In genomic region chr3:141402476-141403171, GRCh38 we compare ENCODE assay signal across 8 cellular contexts. TPM values are rescaled to one million over a fixed set of nuclear protein-coding genes. Genes with fewer than 3 reads are reported as not detected.
A peak's percentile ranks its signal among the peaks of the same experiment; 100 is the strongest.
DNase-seq lines count a peak whose midpoint lies in the region; ATAC-seq and TF ChIP-seq lines count a peak whose summit lies in the region.

No MANE protein-coding gene starts in this region.

- TF ChIP-seq CTCF in GM12865 (IDR thresholded peaks at IDR 0.05; ENCODE audit: insufficient read depth, low read depth, low read length, missing control alignments) (no peak), Loucy (conservative IDR thresholded peaks at IDR 0.05; ENCODE audit: low read length) (no peak)

- H3K79me1 ChIP-seq in mesenchymal stem cell (replicated peaks; ENCODE audit: low read length, poor library complexity, severe bottlenecking) = peaks cover 13% of the 10 kb centered on the region

- H3K14ac ChIP-seq in mesenchymal stem cell (ENCODE audit: low read length in 2 of 2) = peak overlapping the region in 1 of 2 experiments; percentile 93

- peak overlapping the region; percentile 88 to 93 for H3K18ac ChIP-seq in mesenchymal stem cell (ENCODE audit: low read depth in 1 of 2, low read length in 2 of 2)

- H3K9ac ChIP-seq in GM23248 = peak overlapping the region; percentile 93
- H3K9ac ChIP-seq in Loucy (ENCODE audit: low read depth, low read length, poor library complexity, severe bottlenecking) = no peak overlapping the region
- H3K9ac ChIP-seq in endocrine pancreas (ENCODE audit: control insufficient read depth, insufficient read depth, low read length) = peak overlapping the region; percentile 87
- peak overlapping the region; percentile 96 for H3K9ac ChIP-seq in mesenchymal stem cell (ENCODE audit: low read length)

- CTCF ChIA-PET in activated CD4-positive, alpha-beta memory T cell treated with anti-CD3 and anti-CD28 coated beads, Interleukin-2, amount 10 ng/mL, durations not matched to agents 7 days and 5 days (lab: Charles Lee) = interaction anchor here (1.3 to 1.4 kb wide), 3 partner anchors 9 to 57 kb away, joined by 3 to 4 read pairs (median 3); no protein-coding TSS in a partner anchor

- H3K9me3 Mint-ChIP-seq in activated CD4-positive, alpha-beta memory T cell treated with anti-CD3 and anti-CD28 coated beads, Interleukin-2, amount 10 ng/mL, durations not matched to agents 7 days and 5 days = no peaks in the 10 kb centered on the region
- H3K9me3 Mint-ChIP-seq in stimulated activated memory B cell treated with anti-CD40 and anti-IgM and Interleukin-4, amounts not matched to agents 10 μg/mL and 1 μg/mL and 100 μg/mL, for 72 hours = no peaks in the 10 kb centered on the region

- DNase-seq in GM12865 (ENCODE audit: low read depth) = peak; percentile 65
- peak; percentile 81 for DNase-seq in GM23248
- peak; percentile 56 for DNase-seq in activated CD4-positive, alpha-beta memory T cell treated with anti-CD3 and anti-CD28 coated beads, Interleukin-2, amount 10 ng/mL, durations not matched to agents 7 days and 5 days
- DNase-seq in mesenchymal stem cell = peak; percentile 67
- no peak for DNase-seq in NCI-H524 treated with DMSO at 0.1 percent for 48 hours (lab: John Stamatoyannopoulos, UW)

- no peak overlapping the region for H2AK5ac ChIP-seq in mesenchymal stem cell (ENCODE audit: low read length, severe bottlenecking)

- H3K36me3 ChIP-seq in GM23248 (ENCODE audit: low read depth) (peaks cover 28% of the 10 kb centered on the region), Loucy (ENCODE audit: insufficient read depth, low read length) (no peaks in the 10 kb centered on the region), endocrine pancreas (ENCODE audit: control insufficient read depth, insufficient read depth, low read length) (no peaks in the 10 kb centered on the region), mesenchymal stem cell (ENCODE audit: control insufficient read depth in 1 of 2, insufficient read depth in 2 of 2, low read depth in 1 of 2, low read length in 2 of 2) (peaks cover 7 to 44% of the 10 kb centered on the region in 2 experiments)

- peak overlapping the region; percentile 93 for H2BK5ac ChIP-seq in mesenchymal stem cell (ENCODE audit: low read depth, low read length, poor library complexity, severe bottlenecking)

- H3K23ac ChIP-seq in mesenchymal stem cell (ENCODE audit: low read length in 2 of 2) = peak overlapping the region in 1 of 2 experiments; percentile 96

- H3F3A ChIP-seq in GM23248 (ENCODE audit: insufficient read depth) = peaks cover 77% of the 10 kb centered on the region
- H3F3A ChIP-seq in Loucy (ENCODE audit: low read depth) = no peaks in the 10 kb centered on the region

- in situ Hi-C loops in GM23248 (cut with MboI) = no loop called here

- H3K4me3 ChIP-seq in GM12865 (ENCODE audit: low read depth, low read length) (peak overlapping the region; percentile 97), GM23248 (peak overlapping the region; percentile 88), Loucy (ENCODE audit: low read length, poor library complexity, severe bottlenecking) (peak overlapping the region; percentile 69), endocrine pancreas (ENCODE audit: control insufficient read depth, insufficient read depth, low read length) (peak overlapping the region; percentile 84), mesenchymal stem cell (ENCODE audit: insufficient read depth in 1 of 2, low read depth in 1 of 2, low read length in 2 of 2) (peak overlapping the region; percentile 74 to 79)

- H2AFZ ChIP-seq in GM23248 (no peak overlapping the region), Loucy (ENCODE audit: low read length) (peak overlapping the region; percentile 87), mesenchymal stem cell (ENCODE audit: low read depth, low read length) (peak overlapping the region; percentile 65)

- 1 to 2% methylated on average over 17 to 49 of the region's 58 CpGs for WGBS in GM23248 (ENCODE audit: low coverage in 1 of 2, low lambda C conversion rate in 2 of 2, missing lambda C conversion rate in 2 of 2), 2 experiments
- WGBS in mesenchymal stem cell = 3% methylated on average over 50 of the region's 58 CpGs

- H3K36me3 Mint-ChIP-seq in activated CD4-positive, alpha-beta memory T cell treated with anti-CD3 and anti-CD28 coated beads, Interleukin-2, amount 10 ng/mL, durations not matched to agents 7 days and 5 days (ENCODE audit: low read depth) = peaks cover 38% of the 10 kb centered on the region
- H3K36me3 Mint-ChIP-seq in stimulated activated memory B cell treated with anti-CD40 and anti-IgM and Interleukin-4, amounts not matched to agents 10 μg/mL and 1 μg/mL and 100 μg/mL, for 72 hours = peaks cover 41% of the 10 kb centered on the region

- H2BK120ac ChIP-seq in mesenchymal stem cell (ENCODE audit: low read depth, low read length) = peak overlapping the region; percentile 99

- peak overlapping the region; percentile 95 for H4K91ac ChIP-seq in mesenchymal stem cell (ENCODE audit: low read length)

- H3K4me1 ChIP-seq in GM23248 (ENCODE audit: insufficient read depth) (peaks cover 71% of the 10 kb centered on the region), Loucy (ENCODE audit: insufficient read depth, low read length, poor library complexity, severe bottlenecking) (peaks cover 3% of the 10 kb centered on the region), endocrine pancreas (ENCODE audit: control insufficient read depth, insufficient read depth, low read length) (peaks cover 27% of the 10 kb centered on the region), mesenchymal stem cell (ENCODE audit: control insufficient read depth, insufficient read depth, low read depth, low read length) (peaks cover 2% of the 10 kb centered on the region)

- H3K9me3 ChIP-seq in GM23248 (ENCODE audit: low read depth) (no peaks in the 10 kb centered on the region), Loucy (ENCODE audit: insufficient read depth, low read depth, low read length) (no peaks in the 10 kb centered on the region), endocrine pancreas (ENCODE audit: control insufficient read depth, low read length) (no peaks in the 10 kb centered on the region), mesenchymal stem cell (ENCODE audit: control insufficient read depth, low read length) (peaks cover 3% of the 10 kb centered on the region)

- H4K20me1 ChIP-seq in GM23248 (ENCODE audit: insufficient read depth) (no peaks in the 10 kb centered on the region), Loucy (ENCODE audit: insufficient read depth, low read length, poor library complexity, severe bottlenecking) (no peaks in the 10 kb centered on the region)

- no peaks in the 10 kb centered on the region for H3K27me3 ChIP-seq in GM23248 (replicated peaks; ENCODE audit: insufficient read depth)
- no peaks in the 10 kb centered on the region for H3K27me3 ChIP-seq in Loucy (ENCODE audit: insufficient read depth, low read length, poor library complexity, severe bottlenecking)
- H3K27me3 ChIP-seq in endocrine pancreas (ENCODE audit: control insufficient read depth, insufficient read depth, low read length) = no peaks in the 10 kb centered on the region
- no peaks in the 10 kb centered on the region for H3K27me3 ChIP-seq in mesenchymal stem cell (ENCODE audit: control insufficient read depth in 1 of 2, insufficient read depth in 1 of 2, low read length in 2 of 2)

- H3K79me2 ChIP-seq in GM23248 (ENCODE audit: insufficient read depth) (peaks cover 67% of the 10 kb centered on the region), Loucy (ENCODE audit: insufficient read depth, low read length) (no peaks in the 10 kb centered on the region)

- H3K27me3 Mint-ChIP-seq in activated CD4-positive, alpha-beta memory T cell treated with anti-CD3 and anti-CD28 coated beads, Interleukin-2, amount 10 ng/mL, durations not matched to agents 7 days and 5 days = no peaks in the 10 kb centered on the region
- no peaks in the 10 kb centered on the region for H3K27me3 Mint-ChIP-seq in stimulated activated memory B cell treated with anti-CD40 and anti-IgM and Interleukin-4, amounts not matched to agents 10 μg/mL and 1 μg/mL and 100 μg/mL, for 72 hours

- H2BK12ac ChIP-seq in mesenchymal stem cell (ENCODE audit: low read length in 2 of 2) = peak overlapping the region in 1 of 2 experiments; percentile 92

- H3K4me3 Mint-ChIP-seq in activated CD4-positive, alpha-beta memory T cell treated with anti-CD3 and anti-CD28 coated beads, Interleukin-2, amount 10 ng/mL, durations not matched to agents 7 days and 5 days = peak overlapping the region; percentile 84
- H3K4me3 Mint-ChIP-seq in stimulated activated memory B cell treated with anti-CD40 and anti-IgM and Interleukin-4, amounts not matched to agents 10 μg/mL and 1 μg/mL and 100 μg/mL, for 72 hours = peak overlapping the region; percentile 83

- peak overlapping the region; percentile 99 for H2BK15ac ChIP-seq in mesenchymal stem cell (ENCODE audit: low read depth, poor library complexity, severe bottlenecking)

- peak overlapping the region; percentile 86 for H4K8ac ChIP-seq in mesenchymal stem cell (ENCODE audit: low read length)

- peak overlapping the region; percentile 81 for H3K27ac Mint-ChIP-seq in activated CD4-positive, alpha-beta memory T cell treated with anti-CD3 and anti-CD28 coated beads, Interleukin-2, amount 10 ng/mL, durations not matched to agents 7 days and 5 days
- H3K27ac Mint-ChIP-seq in stimulated activated memory B cell treated with anti-CD40 and anti-IgM and Interleukin-4, amounts not matched to agents 10 μg/mL and 1 μg/mL and 100 μg/mL, for 72 hours = peak overlapping the region; percentile 80

- no peaks in the 10 kb centered on the region for H3K9me2 ChIP-seq in GM23248 (ENCODE audit: insufficient read depth)
- no peaks in the 10 kb centered on the region for H3K9me2 ChIP-seq in Loucy (replicated peaks; ENCODE audit: low read depth, low read length)

- ATAC-seq in stimulated activated memory B cell treated with anti-CD40 and anti-IgM and Interleukin-4, amounts not matched to agents 10 μg/mL and 1 μg/mL and 100 μg/mL, for 72 hours = peak; percentile 80

- H3K4me2 ChIP-seq in GM23248 (ENCODE audit: unreplicated experiment) (peak overlapping the region; percentile 89), Loucy (ENCODE audit: low read depth, low read length, poor library complexity, severe bottlenecking) (peak overlapping the region; percentile 51), mesenchymal stem cell (ENCODE audit: low read length, poor library complexity, severe bottlenecking) (peak overlapping the region; percentile 46)

- POLR2A ChIA-PET in activated CD4-positive, alpha-beta memory T cell treated with anti-CD3 and anti-CD28 coated beads, Interleukin-2, amount 10 ng/mL, durations not matched to agents 7 days and 5 days (lab: Charles Lee) = interaction anchor here (0.5 to 15.6 kb wide), 6 partner anchors 8 to 624 kb away, joined by 3 to 320 read pairs (median 8); no protein-coding TSS in a partner anchor

- H3K4me1 Mint-ChIP-seq in activated CD4-positive, alpha-beta memory T cell treated with anti-CD3 and anti-CD28 coated beads, Interleukin-2, amount 10 ng/mL, durations not matched to agents 7 days and 5 days = peaks cover 63% of the 10 kb centered on the region
- peaks cover 57% of the 10 kb centered on the region for H3K4me1 Mint-ChIP-seq in stimulated activated memory B cell treated with anti-CD40 and anti-IgM and Interleukin-4, amounts not matched to agents 10 μg/mL and 1 μg/mL and 100 μg/mL, for 72 hours

- peak overlapping the region; percentile 19 to 96 for H3K4ac ChIP-seq in mesenchymal stem cell (ENCODE audit: low read depth in 1 of 2, low read length in 2 of 2)

- H3K27ac ChIP-seq in GM23248 (peak overlapping the region; percentile 92), mesenchymal stem cell (ENCODE audit: low read length, poor library complexity, severe bottlenecking) (peak overlapping the region; percentile 61)

RNA-seq across cellular contexts. Expression of gene ZBTB38, which starts 34.3 kb away (rescaled TPM):
- total RNA-seq in GM23248 (2014; rRNA removed; shearing (Covaris generic)) = 159 and 175 TPM in 2 replicates
- polyA plus RNA-seq in GM23248 (2016; fragmentation: Nextera tagmentation; extraction: Ambion mirVana) = 107 and 112 TPM in 2 replicates
- 10 to 100 TPM; 36.0 to 39.6 TPM for total RNA-seq in activated CD4-positive, alpha-beta memory T cell treated with anti-CD3 and anti-CD28 coated beads, Interleukin-2, amount 10 ng/mL, durations not matched to agents 7 days and 5 days
- polyA plus RNA-seq in mesenchymal stem cell (2013, experiment 1 of 2) = 42.0 TPM
- polyA plus RNA-seq in mesenchymal stem cell (2013, experiment 2 of 2) = 39.5 TPM
